Comparison of ENCODE assay signal across 22 cellular contexts in the genomic region with DNA sequence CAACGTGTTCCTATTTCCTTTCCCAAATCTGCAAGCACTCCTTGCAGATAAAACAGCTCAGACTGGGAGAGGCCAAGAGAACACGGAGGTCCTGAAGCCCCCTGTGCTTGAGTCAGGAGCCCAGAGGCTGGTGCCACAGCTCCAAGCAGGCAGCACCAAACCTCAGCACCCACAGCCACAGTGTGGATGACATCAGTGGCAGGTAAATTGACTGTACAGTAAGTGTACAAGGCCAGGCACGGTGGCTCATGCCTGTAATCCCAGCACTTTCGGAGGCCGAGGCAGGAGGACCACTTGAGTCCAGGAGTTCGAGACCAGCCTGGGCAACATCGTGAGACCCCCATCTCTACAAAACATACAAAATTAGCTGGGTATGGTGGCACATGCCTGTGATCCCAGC. TPM values are rescaled to one million over a fixed set of nuclear protein-coding genes. Genes with fewer than 3 reads are reported as not detected.
DNase-seq lines count a peak whose midpoint lies in the region; ATAC-seq and TF ChIP-seq lines count a peak whose summit lies in the region.
"Had no signal": no experiment of that assay in that cellular context is flagged by ENCODE, and none has a peak within 500 bp of the region (broad histone marks: within the 10 kb centered on the region; RNA-seq: fewer than 3 reads in every experiment).

No MANE protein-coding gene starts in this region.

- no peaks in the 10 kb centered on the region for H3K9me3 Mint-ChIP-seq in CD4-positive, alpha-beta memory T cell
- H3K9me3 Mint-ChIP-seq: activated CD4-positive, alpha-beta memory T cell treated with anti-CD3 and anti-CD28 coated beads for 36 hours; activated naive CD8-positive, alpha-beta T cell treated with anti-CD3 and anti-CD28 coated beads, Interleukin-2, amount 10 ng/mL, durations not matched to agents 7 days and 5 days; dendritic cell treated with granulocyte-macrophage colony-stimulating factor and Interleukin-4, amounts not matched to agents 40 ng/mL and 50 ng/mL, for 4 days; H9; naive thymus-derived CD8-positive, alpha-beta T cell had no signal

- H3K4me1 ChIP-seq in CD4-positive, alpha-beta memory T cell (ENCODE audit: insufficient read depth, low read length), result peaks cover 34% of the 10 kb centered on the region

- DNase-seq in Daoy (ENCODE audit: low read depth) (peak; percentile 19), WERI-Rb-1 (peak; percentile 11), left lobe of liver (ENCODE audit: low spot score) (peak; percentile 42), C1 segment of cervical spinal cord (lab: John Stamatoyannopoulos, UW) (no peak), NCI-H187 treated with DMSO at 0.1 percent for 48 hours (lab: John Stamatoyannopoulos, UW) (no peak)
- peak; percentile 49 for DNase-seq in stimulated activated CD8-positive, alpha-beta memory T cell treated with anti-CD3 and anti-CD28 coated beads, Interleukin-4, amount 100 ng/mL, for 48 hours
- no peak for DNase-seq in CD4-positive, alpha-beta memory T cell
- DNase-seq: activated CD4-positive, alpha-beta memory T cell treated with anti-CD3 and anti-CD28 coated beads for 36 hours; activated naive CD8-positive, alpha-beta T cell treated with anti-CD3 and anti-CD28 coated beads, Interleukin-2, amount 10 ng/mL, durations not matched to agents 7 days and 5 days; erythroblast; NCI-H187; NCI-H446; NK-92 treated with Interleukin-12 subunit alpha and Interleukin-12 subunit beta, amount 100 ng/mL, for 24 hours; RPMI8226 had no signal

- POLR2A ChIA-PET in CD4-positive, alpha-beta memory T cell (lab: Charles Lee; ENCODE audit: partially characterized antibody), result no interaction called here

- no peak for ATAC-seq in left lobe of liver
- ATAC-seq in GM19023 (IDR thresholded peaks at IDR 0.05; ENCODE audit: unreplicated experiment), result no peak
- ATAC-seq: naive thymus-derived CD8-positive, alpha-beta T cell had no signal

- peaks cover 3% of the 10 kb centered on the region for H3K9me3 ChIP-seq in WERI-Rb-1 (ENCODE audit: severe bottlenecking)
- no peaks in the 10 kb centered on the region for H3K9me3 ChIP-seq in CD4-positive, alpha-beta memory T cell (ENCODE audit: control insufficient read depth in 1 of 2, low read length in 2 of 2)
- H3K9me3 ChIP-seq: breast epithelium, prostate gland had no signal

- no peak overlapping the region for H3K27ac ChIP-seq in WERI-Rb-1
- no peak overlapping the region for H3K27ac ChIP-seq in CD4-positive, alpha-beta memory T cell (ENCODE audit: low read depth, low read length)

- peak overlapping the region in 3 of 8 donors; percentile 20 to 55 (median 35) for H3K4me3 Mint-ChIP-seq in CD4-positive, alpha-beta memory T cell
- H3K4me3 Mint-ChIP-seq: activated CD4-positive, alpha-beta memory T cell treated with anti-CD3 and anti-CD28 coated beads for 36 hours; activated naive CD8-positive, alpha-beta T cell treated with anti-CD3 and anti-CD28 coated beads, Interleukin-2, amount 10 ng/mL, durations not matched to agents 7 days and 5 days; dendritic cell treated with granulocyte-macrophage colony-stimulating factor and Interleukin-4, amounts not matched to agents 40 ng/mL and 50 ng/mL, for 4 days had no signal

- no peak overlapping the region for H3K4me3 ChIP-seq in WERI-Rb-1 (ENCODE audit: low read depth, low read length)
- H3K4me3 ChIP-seq in CD4-positive, alpha-beta memory T cell (ENCODE audit: low read length in 2 of 2), result no peak overlapping the region
- H3K4me3 ChIP-seq: breast epithelium, lung, prostate gland had no signal

- H3K27me3 Mint-ChIP-seq in CD4-positive, alpha-beta memory T cell, result peaks cover 6 to 12% of the 10 kb centered on the region in 2 donors

- intact Hi-C loops in CD4-positive, alpha-beta memory T cell (cut with micrococcal nuclease), result loop anchor here (10.0 kb wide), 2 partner anchors 305 to 345 kb away; partner anchors contain the start of genes C21orf58, MCM3AP, PCNT and YBEY

- TF ChIP-seq CTCF in WERI-Rb-1 (IDR thresholded peaks at IDR 0.05; ENCODE audit: low read depth, low read length), result no peak

- H3K27me3 ChIP-seq in WERI-Rb-1 (ENCODE audit: insufficient read depth, low read depth, severe bottlenecking), result no peaks in the 10 kb centered on the region
- peaks cover 6% of the 10 kb centered on the region for H3K27me3 ChIP-seq in CD4-positive, alpha-beta memory T cell (ENCODE audit: insufficient read depth, low read length)
- H3K27me3 ChIP-seq: breast epithelium had no signal

- CTCF ChIA-PET in CD4-positive, alpha-beta memory T cell (lab: Charles Lee; ENCODE audit: partially characterized antibody), result no interaction called here

- H3K27ac Mint-ChIP-seq in CD4-positive, alpha-beta memory T cell, result peak overlapping the region in 1 of 7 donors; percentile 40
- H3K27ac Mint-ChIP-seq: activated CD4-positive, alpha-beta memory T cell treated with anti-CD3 and anti-CD28 coated beads for 36 hours; activated naive CD8-positive, alpha-beta T cell treated with anti-CD3 and anti-CD28 coated beads, Interleukin-2, amount 10 ng/mL, durations not matched to agents 7 days and 5 days; dendritic cell treated with granulocyte-macrophage colony-stimulating factor and Interleukin-4, amounts not matched to agents 40 ng/mL and 50 ng/mL, for 4 days; H9; IgD-negative memory B cell had no signal

- H3K4me1 Mint-ChIP-seq in CD4-positive, alpha-beta memory T cell, result peaks cover 6 to 17% (median 8%) of the 10 kb centered on the region in 4 donors

- H3K36me3 ChIP-seq in WERI-Rb-1, result no peaks in the 10 kb centered on the region
- no peaks in the 10 kb centered on the region for H3K36me3 ChIP-seq in CD4-positive, alpha-beta memory T cell (ENCODE audit: insufficient read depth, low read length)
- H3K36me3 ChIP-seq: breast epithelium, prostate gland had no signal

- no peaks in the 10 kb centered on the region for H3K36me3 Mint-ChIP-seq in CD4-positive, alpha-beta memory T cell
- H3K36me3 Mint-ChIP-seq: activated CD4-positive, alpha-beta memory T cell treated with anti-CD3 and anti-CD28 coated beads for 36 hours; activated naive CD8-positive, alpha-beta T cell treated with anti-CD3 and anti-CD28 coated beads, Interleukin-2, amount 10 ng/mL, durations not matched to agents 7 days and 5 days; IgD-negative memory B cell had no signal

RNA-seq across cellular contexts. Expression of gene COL6A1, which starts 1.9 kb away (rescaled TPM):
- total RNA-seq in Daoy (2014; rRNA removed; shearing (Covaris generic)), result 444 and 536 TPM in 2 replicates
- total RNA-seq in left lobe of liver, result 48.0 TPM
- total RNA-seq in CD4-positive, alpha-beta memory T cell, result 1 to 10 TPM; 5.2 to 6.0 TPM
- polyA plus RNA-seq in CD4-positive, alpha-beta memory T cell, result under 1 TPM in 1 of 2 donors, not detected in 1; 0.87 TPM
- polyA plus RNA-seq: IgD-negative memory B cell had no signal

Comparison
In these comparisons a context has a peak if more than half of its experiments do, and no peak if none do; other contexts are left out.
1. DNase-seq: peak in Daoy (single experiment), WERI-Rb-1 (single experiment), left lobe of liver (single experiment) and stimulated activated CD8-positive, alpha-beta memory T cell treated with anti-CD3 and anti-CD28 coated beads, Interleukin-4, amount 100 ng/mL, for 48 hours (single experiment); none in C1 segment of cervical spinal cord (0 of 14), CD4-positive, alpha-beta memory T cell (0 of 5) and NCI-H187 treated with DMSO at 0.1 percent for 48 hours (single experiment).